In genomic region chr17:75698659-75699058, GRCh38 we compare ENCODE assay signal across 18 cellular contexts. TPM values are rescaled to one million over a fixed set of nuclear protein-coding genes. Genes with fewer than 3 reads are reported as not detected.
DNase-seq lines count a peak whose midpoint lies in the region; ATAC-seq, FAIRE-seq and TF ChIP-seq lines count a peak whose summit lies in the region.
"Had no signal": no experiment of that assay in that cellular context is flagged by ENCODE, and none has a peak within 500 bp of the region (broad histone marks: within the 10 kb centered on the region; RNA-seq: fewer than 3 reads in every experiment).

No MANE protein-coding gene starts in this region.

- BruUV-seq in GM12878 (replicated peaks; lab: Mats Ljungman, UMichigan), result no TSS peak

- H3K9me3 ChIP-seq in GM12878 (replicated peaks; ENCODE audit: control insufficient read depth, insufficient read depth, low read length) (no peaks in the 10 kb centered on the region), stomach (no peaks in the 10 kb centered on the region)
- H3K9me3 ChIP-seq: HAP-1 had no signal

- ATAC-seq in GM12878, result no peak
- peak; percentile 23 for ATAC-seq in left colon
- ATAC-seq: activated CD4-positive, CD25-positive, alpha-beta regulatory T cell treated with anti-CD3 and anti-CD28 coated beads, Interleukin-2, amount 50 U/mL, for 24 hours; esophagus mucosa; left lobe of liver; naive thymus-derived CD4-positive, alpha-beta T cell had no signal

- TF ChIP-seq POLR2A in GM12878 (IDR thresholded peaks at IDR 0.05; ENCODE audit: low read depth, low read length), result no peak
- TF ChIP-seq POLR2A in stomach (IDR thresholded peaks at IDR 0.05), result no peak

- H3K4me3 Mint-ChIP-seq in HFFc6, result no peak overlapping the region
- H3K4me3 Mint-ChIP-seq: dendritic cell treated with granulocyte-macrophage colony-stimulating factor and Interleukin-4, amounts not matched to agents 40 ng/mL and 50 ng/mL, for 4 days; naive thymus-derived CD4-positive, alpha-beta T cell had no signal

- H3K27me3 Mint-ChIP-seq in HFFc6 (ENCODE audit: insufficient read depth), result no peaks in the 10 kb centered on the region; the same call in 1 of the 2 replicates
- H3K27me3 Mint-ChIP-seq: dendritic cell treated with granulocyte-macrophage colony-stimulating factor and Interleukin-4, amounts not matched to agents 40 ng/mL and 50 ng/mL, for 4 days; naive thymus-derived CD4-positive, alpha-beta T cell had no signal

- H3K27ac ChIP-seq in GM12878 (ENCODE audit: control insufficient read depth, insufficient read depth) (no peak overlapping the region), stomach (peak overlapping the region; percentile 79 to 95 (median 84))

- no peaks in the 10 kb centered on the region for H4K20me1 ChIP-seq in GM12878 (ENCODE audit: control insufficient read depth, insufficient read depth)

- H3K27ac Mint-ChIP-seq in HFFc6, result peak overlapping the region; percentile 45; the same call in 1 of the 2 replicates
- H3K27ac Mint-ChIP-seq: dendritic cell treated with granulocyte-macrophage colony-stimulating factor and Interleukin-4, amounts not matched to agents 40 ng/mL and 50 ng/mL, for 4 days had no signal

- no peak for TF ChIP-seq CTCF in HFFc6 (IDR thresholded peaks at IDR 0.05)
- TF ChIP-seq CTCF in GM12878 (IDR thresholded peaks at IDR 0.05 in 2 of 3, conservative IDR thresholded peaks at IDR 0.05 in 1 of 3; ENCODE audit: control insufficient read depth in 2 of 3, extremely low read depth in 1 of 3, insufficient read depth in 1 of 3, low read depth in 3 of 3, low read length in 3 of 3), result no peak
- TF ChIP-seq CTCF in stomach (IDR thresholded peaks at IDR 0.05), result no peak

- peaks cover 69% of the 10 kb centered on the region for H3K4me1 Mint-ChIP-seq in HFFc6 (ENCODE audit: low read depth)

- SMC1A ChIA-PET in GM12878 (lab: Charles Lee; ENCODE audit: uncharacterized antibody, unreplicated experiment), result interaction anchor here (1.3 to 1.4 kb wide), 2 partner anchors 10 to 24 kb away, joined by 3 to 4 read pairs; no protein-coding TSS in a partner anchor

- no peak overlapping the region for H3K4me3 ChIP-seq in GM12878
- no peak overlapping the region for H3K4me3 ChIP-seq in stomach
- H3K4me3 ChIP-seq: HAP-1 had no signal

- peaks cover 29 to 43% of the 10 kb centered on the region in 2 experiments for H3K36me3 ChIP-seq in GM12878 (ENCODE audit: control insufficient read depth in 2 of 2, insufficient read depth in 2 of 2, low read length in 1 of 2)
- peaks cover 40 to 92% (median 77%) of the 10 kb centered on the region in 4 donors for H3K36me3 ChIP-seq in stomach

- in situ Hi-C loops in GM12878 (cut with MboI), result no loop called here

- no peak for TF ChIP-seq EP300 in GM12878 (IDR thresholded peaks at IDR 0.05; ENCODE audit: borderline replicate concordance in 1 of 2, control insufficient read depth in 1 of 2, low read depth in 2 of 2, low read length in 2 of 2)
- no peak for TF ChIP-seq EP300 in stomach (IDR thresholded peaks at IDR 0.05)

- H3K27me3 ChIP-seq in GM12878 (replicated peaks in 1 of 2; ENCODE audit: control insufficient read depth in 2 of 2, insufficient read depth in 2 of 2, low read length in 1 of 2) (no peaks in the 10 kb centered on the region), stomach (no peaks in the 10 kb centered on the region)

- peaks cover 55% of the 10 kb centered on the region for H3K36me3 Mint-ChIP-seq in HFFc6 (ENCODE audit: low read depth)

- H3K9ac ChIP-seq in GM12878 (ENCODE audit: control insufficient read depth, insufficient read depth, low read length), result no peak overlapping the region

- no peak for TF ChIP-seq RAD21 in GM12878 (IDR thresholded peaks at IDR 0.05; ENCODE audit: insufficient read depth, low read depth, low read length)

- CTCF ChIA-PET in GM12878 (lab: Yijun Ruan, JAX), result interaction anchor here (0.6 to 1.6 kb wide), 2 partner anchors 49 to 65 kb away, joined by 3 to 7 read pairs; partner anchors contain the start of gene SMIM5

- H3K4me2 ChIP-seq in GM12878 (ENCODE audit: control insufficient read depth, insufficient read depth), result no peak overlapping the region

- RAD21 ChIA-PET in GM12878 (lab: Charles Lee; ENCODE audit: unreplicated experiment), result interaction anchor here (0.6 kb wide), 1 partner anchor 11 kb away, joined by 5 read pairs; no protein-coding TSS in a partner anchor

- intact Hi-C loops in GM12878 (cut with micrococcal nuclease; ENCODE audit: unreplicated experiment), result no loop called here
- intact Hi-C loops in left colon (cut with DNase I, micrococcal nuclease), result no loop called here
- intact Hi-C loops in stomach (cut with DNase I; ENCODE audit: low total_unique reads), result no loop called here

- no peaks in the 10 kb centered on the region for H3K79me2 ChIP-seq in GM12878 (ENCODE audit: control insufficient read depth, insufficient read depth, low read length)

- no peak for DNase-seq in HFFc6
- DNase-seq in GM12878 (ENCODE audit: low read depth, low spot score), result no peak
- peak in 1 of 2 donors; percentile 42 for DNase-seq in left colon
- peak; percentile 33 for DNase-seq in stomach
- no peak for DNase-seq in NOMO-1 (lab: John Stamatoyannopoulos, UW; ENCODE audit: unreplicated experiment in 2 of 2)
- no peak for DNase-seq in DMS153 treated with DMSO at 0.1 percent for 48 hours (lab: John Stamatoyannopoulos, UW; ENCODE audit: unreplicated experiment)
- no peak for DNase-seq in NCI-H82 treated with DMSO at 0.1 percent for 48 hours (lab: John Stamatoyannopoulos, UW; ENCODE audit: unreplicated experiment)
- DNase-seq: activated effector memory CD4-positive, alpha-beta T cell treated with anti-CD3 and anti-CD28 coated beads, Interleukin-2, amount 50 U/mL, for 16 hours; DMS79 treated with DMSO at 0.1 percent for 48 hours; naive thymus-derived CD4-positive, alpha-beta T cell; NCI-H345; stimulated activated CD4-positive, alpha-beta T cell treated with anti-CD3 and anti-CD28 coated beads, Interleukin-2, amount 100 ng/mL, for 24 hours had no signal

- H2AFZ ChIP-seq in GM12878 (ENCODE audit: control insufficient read depth, low read depth, low read length), result no peak overlapping the region

- peak; percentile 13 for FAIRE-seq in GM12878 (lab: Jason Lieb, UNC)
- FAIRE-seq: GM18507 had no signal

- H3K9me3 Mint-ChIP-seq in HFFc6, result peaks cover 3% of the 10 kb centered on the region; the same call in 1 of the 2 replicates
- H3K9me3 Mint-ChIP-seq: dendritic cell treated with granulocyte-macrophage colony-stimulating factor and Interleukin-4, amounts not matched to agents 40 ng/mL and 50 ng/mL, for 4 days; naive thymus-derived CD4-positive, alpha-beta T cell had no signal

- POLR2A ChIA-PET in GM12878 (lab: Charles Lee), result interaction anchor here (0.6 kb wide), 1 partner anchor 654 kb away, joined by 4 read pairs; no protein-coding TSS in a partner anchor

- WGBS in GM12878 (ENCODE audit: insufficient coverage, insufficient replicate concordance, low lambda C conversion rate, missing lambda C conversion rate), result 82% methylated on average over 3 of the region's 3 CpGs
- WGBS in stomach, 5 donors, result 56 to 65% (median 60%) methylated on average over 3 of the region's 3 CpGs

- no peaks in the 10 kb centered on the region for H3K4me1 ChIP-seq in GM12878 (ENCODE audit: control insufficient read depth, insufficient read depth, low read length)
- H3K4me1 ChIP-seq in stomach, result peaks cover 40 to 79% (median 68%) of the 10 kb centered on the region in 4 donors
- H3K4me1 ChIP-seq: HAP-1 had no signal

RNA-seq across cellular contexts. Expression of gene ITGB4, which starts 22.6 kb away (rescaled TPM):
- total RNA-seq in HFFc6 (2021; fragmentation: NEBNext Ultra II Directional; extraction: Animal tissue kit (Norgen Biotek cat#: 25700)), result 1 to 10 TPM in 1 of 6 experiments, under 1 TPM in 4, not detected in 1; 0.28 to 1.0 (median 0.76) TPM
- total RNA-seq in GM12878 (2013; cell fraction: nucleolus; rRNA removed), result 0.46 and 0.61 TPM in 2 replicates
- total RNA-seq in GM12878 (2014; rRNA removed), result 0.05 and 0.06 TPM in 2 replicates
- 0.18 and 0.28 TPM in 2 replicates for total RNA-seq in GM12878 (2014; rRNA removed; fragmentation: Illumina TruSeq; extraction: Trizol)
- total RNA-seq in GM12878 (2021), result 1.6 and 1.9 TPM in 2 replicates
- 0.33 TPM for polyA plus RNA-seq in GM12878 (2011; ENCODE audit: low read depth)
- polyA plus RNA-seq in GM12878 (2011; rRNA removed), result 0.20 and 0.39 TPM in 2 replicates
- polyA plus RNA-seq in GM12878 (2011; cell fraction: cytosol; rRNA removed), result 0.24 and 0.27 TPM in 2 replicates
- polyA plus RNA-seq in GM12878 (2011; cell fraction: nucleus; rRNA removed), result 0.64 and 1.1 TPM in 2 replicates
- 1.3 TPM in 2 replicates for polyA plus RNA-seq in GM12878 (2012)
- 0.10 TPM in 1 of 2 replicates, not detected in the other for polyA plus RNA-seq in GM12878 (2014; fragmentation: Illumina TruSeq; extraction: Trizol)
- not detected for polyA plus RNA-seq in GM12878 (2014; fragmentation: Nextera tagmentation; extraction: Ambion mirVana)
- polyA plus RNA-seq in GM12878 (2014; rRNA removed), result 0.35 and 0.44 TPM in 2 replicates
- polyA plus RNA-seq in GM12878 (2016; fragmentation: Nextera tagmentation; extraction: Ambion mirVana), result under 1 TPM; 0.20 to 0.45 TPM
- polyA minus RNA-seq in GM12878 (2011; rRNA and poly(A)+ RNA removed), result 0.51 and 2.0 TPM in 2 replicates
- 1.9 and 2.4 TPM in 2 replicates for polyA minus RNA-seq in GM12878 (2011; cell fraction: cytosol; rRNA and poly(A)+ RNA removed)
- polyA minus RNA-seq in GM12878 (2011; cell fraction: nucleus; rRNA and poly(A)+ RNA removed), result 1.8 and 2.7 TPM in 2 replicates
- 100 to 1,000 TPM; 252 to 318 TPM for total RNA-seq in left colon
- 100 to 1,000 TPM in 4 of 5 donors, 10 to 100 TPM in 1; 66.8 to 137 (median 132) TPM for total RNA-seq in stomach
- polyA plus RNA-seq in stomach, result 10 to 100 TPM; 33.6 to 66.1 (median 60.3) TPM

RNA-seq across cellular contexts. Expression of gene SAP30BP, which starts 31.5 kb away (rescaled TPM):
- 10 to 100 TPM; 68.4 to 81.5 (median 71.4) TPM for total RNA-seq in HFFc6 (2021; fragmentation: NEBNext Ultra II Directional; extraction: Animal tissue kit (Norgen Biotek cat#: 25700))
- total RNA-seq in GM12878 (2013; cell fraction: nucleolus; rRNA removed), result 99.0 and 115 TPM in 2 replicates
- total RNA-seq in GM12878 (2014; rRNA removed) (57.9 and 61.9 TPM in 2 replicates), GM12878 (2014; rRNA removed; fragmentation: Illumina TruSeq; extraction: Trizol) (67.7 and 71.2 TPM in 2 replicates), GM12878 (2021) (76.8 and 89.3 TPM in 2 replicates), left colon (10 to 100 TPM; 72.1 to 72.5 TPM), stomach (100 to 1,000 TPM in 2 of 5 donors, 10 to 100 TPM in 3; 24.6 to 154 (median 72.9) TPM)
- polyA plus RNA-seq in GM12878 (2011; ENCODE audit: low read depth), result 40.6 TPM
- polyA plus RNA-seq in GM12878 (2011; rRNA removed) (73.7 and 77.4 TPM in 2 replicates), GM12878 (2014; fragmentation: Illumina TruSeq; extraction: Trizol) (97.8 and 100 TPM in 2 replicates), GM12878 (2014; fragmentation: Nextera tagmentation; extraction: Ambion mirVana) (100 to 1,000 TPM; 149 to 166 TPM), GM12878 (2014; rRNA removed) (87.7 and 91.2 TPM in 2 replicates), GM12878 (2016; fragmentation: Nextera tagmentation; extraction: Ambion mirVana) (100 to 1,000 TPM; 107 to 116 TPM), stomach (10 to 100 TPM; 59.0 to 82.5 (median 72.8) TPM)
- polyA plus RNA-seq in GM12878 (2011; cell fraction: cytosol; rRNA removed), result 90.9 and 110 TPM in 2 replicates
- polyA plus RNA-seq in GM12878 (2011; cell fraction: nucleus; rRNA removed), result 309 and 339 TPM in 2 replicates
- 64.2 and 66.5 TPM in 2 replicates for polyA plus RNA-seq in GM12878 (2012)
- polyA minus RNA-seq in GM12878 (2011; rRNA and poly(A)+ RNA removed), result 50.5 and 57.8 TPM in 2 replicates
- 19.1 and 32.4 TPM in 2 replicates for polyA minus RNA-seq in GM12878 (2011; cell fraction: cytosol; rRNA and poly(A)+ RNA removed)
- polyA minus RNA-seq in GM12878 (2011; cell fraction: nucleus; rRNA and poly(A)+ RNA removed), result 33.9 and 65.3 TPM in 2 replicates

RNA-seq across cellular contexts. Expression of gene RECQL5, which starts 31.7 kb away (rescaled TPM):
- 10 to 100 TPM; 18.7 to 22.6 (median 21.2) TPM for total RNA-seq in HFFc6 (2021; fragmentation: NEBNext Ultra II Directional; extraction: Animal tissue kit (Norgen Biotek cat#: 25700))
- 112 and 142 TPM in 2 replicates for total RNA-seq in GM12878 (2013; cell fraction: nucleolus; rRNA removed)
- 22.3 and 26.8 TPM in 2 replicates for total RNA-seq in GM12878 (2014; rRNA removed)
- total RNA-seq in GM12878 (2014; rRNA removed; fragmentation: Illumina TruSeq; extraction: Trizol), result 13.9 and 15.3 TPM in 2 replicates
- 30.0 and 32.1 TPM in 2 replicates for total RNA-seq in GM12878 (2021)
- polyA plus RNA-seq in GM12878 (2011; ENCODE audit: low read depth), result 13.1 TPM
- 10.5 and 15.2 TPM in 2 replicates for polyA plus RNA-seq in GM12878 (2011; rRNA removed)
- 15.7 and 17.6 TPM in 2 replicates for polyA plus RNA-seq in GM12878 (2011; cell fraction: cytosol; rRNA removed)
- 194 and 196 TPM in 2 replicates for polyA plus RNA-seq in GM12878 (2011; cell fraction: nucleus; rRNA removed)
- 28.1 and 34.0 TPM in 2 replicates for polyA plus RNA-seq in GM12878 (2012)
- polyA plus RNA-seq in GM12878 (2014; fragmentation: Illumina TruSeq; extraction: Trizol), result 11.2 and 18.0 TPM in 2 replicates
- polyA plus RNA-seq in GM12878 (2014; fragmentation: Nextera tagmentation; extraction: Ambion mirVana), result 1 to 10 TPM; 3.6 to 6.4 TPM
- 26.6 and 30.6 TPM in 2 replicates for polyA plus RNA-seq in GM12878 (2014; rRNA removed)
- 10 to 100 TPM; 26.9 to 27.3 TPM for polyA plus RNA-seq in GM12878 (2016; fragmentation: Nextera tagmentation; extraction: Ambion mirVana)
- 18.1 and 28.2 TPM in 2 replicates for polyA minus RNA-seq in GM12878 (2011; rRNA and poly(A)+ RNA removed)
- 8.1 and 13.6 TPM in 2 replicates for polyA minus RNA-seq in GM12878 (2011; cell fraction: cytosol; rRNA and poly(A)+ RNA removed)
- polyA minus RNA-seq in GM12878 (2011; cell fraction: nucleus; rRNA and poly(A)+ RNA removed), result 29.1 and 47.5 TPM in 2 replicates
- total RNA-seq in left colon, result 10 to 100 TPM; 23.2 to 27.0 TPM
- 100 to 1,000 TPM in 2 of 5 donors, 10 to 100 TPM in 3; 21.4 to 229 (median 46.7) TPM for total RNA-seq in stomach
- polyA plus RNA-seq in stomach, result 10 to 100 TPM; 29.6 to 61.4 (median 50.8) TPM

Comparison
In these comparisons a context has a peak if more than half of its experiments do, and no peak if none do; other contexts are left out.
1. RNA of gene ITGB4, which starts 22.6 kb away (total RNA-seq): 252 to 318 TPM in left colon and 66.8 to 137 TPM in stomach; 0.28 to 1.0 TPM in HFFc6 and 0.05 to 1.9 TPM in GM12878; every median in the first group is over 10 times any median in the second.